ENCODE assay signal across 18 cellular contexts in the genomic region with DNA sequence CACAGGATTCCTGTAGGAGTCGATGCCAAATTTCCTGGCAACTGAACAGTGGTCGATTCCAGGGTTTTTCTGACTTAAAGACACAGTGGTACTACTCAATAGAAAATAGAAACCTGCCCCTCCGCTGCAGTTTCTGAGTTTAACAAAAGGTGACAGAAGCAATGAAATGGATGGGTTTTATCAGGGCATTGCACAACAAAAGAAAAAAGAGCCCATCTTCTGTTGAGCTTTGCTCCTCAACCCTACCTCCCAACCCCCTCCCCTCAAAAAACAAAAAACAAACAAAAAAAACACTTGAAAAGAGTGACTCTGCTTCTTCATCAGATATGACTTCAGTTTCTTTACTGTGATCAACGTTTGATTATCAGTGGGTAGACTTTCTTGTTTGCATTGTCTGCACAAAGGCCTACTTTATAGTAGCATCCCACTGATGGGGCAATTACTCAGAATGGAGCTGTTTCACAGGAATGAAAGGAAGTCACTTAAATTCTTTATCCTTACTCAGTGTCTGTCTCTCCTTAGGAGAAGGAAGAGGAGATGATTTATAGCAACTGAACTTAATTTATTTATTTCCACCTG.
DNase-seq lines count a peak whose midpoint lies in the region; ATAC-seq and TF ChIP-seq lines count a peak whose summit lies in the region.
"Had no signal": no experiment of that assay in that cellular context is flagged by ENCODE, and none has a peak within 500 bp of the region (broad histone marks: within the 10 kb centered on the region; RNA-seq: fewer than 3 reads in every experiment).

No MANE protein-coding gene starts in this region.

- no peaks in the 10 kb centered on the region for H3K79me2 ChIP-seq in OCI-LY1 (ENCODE audit: insufficient read depth, low read length)

- H3K4me1 ChIP-seq in HEK293 (ENCODE audit: control insufficient read depth, insufficient read depth, low read length) (0 out of 2 replicates have a peak, but pooled peaks cover 2% of the 10 kb centered on the region), OCI-LY1 (ENCODE audit: insufficient read depth, low read length, severe bottlenecking) (peaks cover 13% of the 10 kb centered on the region)

- H3F3A ChIP-seq in OCI-LY1 (ENCODE audit: insufficient read depth, low read length), result no peaks in the 10 kb centered on the region; the same call in 1 of the 2 replicates

- no peaks in the 10 kb centered on the region for H4K20me1 ChIP-seq in OCI-LY1 (ENCODE audit: insufficient read depth, low read length)

- H3K36me3 ChIP-seq in HEK293 (ENCODE audit: control insufficient read depth in 2 of 2, insufficient read depth in 1 of 2, low read length in 2 of 2) (no peaks in the 10 kb centered on the region), OCI-LY1 (ENCODE audit: insufficient read depth, low read length) (no peaks in the 10 kb centered on the region)
- H3K36me3 ChIP-seq: tibial artery had no signal

- ATAC-seq in GM21528 (IDR thresholded peaks at IDR 0.05; ENCODE audit: low FRiP score, unreplicated experiment), result no peak
- no peak for ATAC-seq in HG02571 (IDR thresholded peaks at IDR 0.05; ENCODE audit: unreplicated experiment)
- ATAC-seq: effector memory CD8-positive, alpha-beta T cell; naive thymus-derived CD8-positive, alpha-beta T cell; stimulated activated naive B cell treated with anti-CD40 and anti-IgM and Interleukin-4, amounts not matched to agents 10 μg/mL and 1 μg/mL and 100 μg/mL, for 72 hours had no signal

- DNase-seq in COLO829 (ENCODE audit: low spot score), result peak; percentile 21
- DNase-seq in fibroblast of the aortic adventitia (ENCODE audit: low read depth), result peak; percentile 18
- DNase-seq in T-helper 9 cell, result no peak
- DNase-seq in DMS114 treated with DMSO at 0.1 percent for 48 hours (lab: John Stamatoyannopoulos, UW; ENCODE audit: unreplicated experiment), result no peak
- DNase-seq: activated CD4-positive, alpha-beta T cell treated with anti-CD3 and anti-CD28 coated beads for 1 hour; COR-L47; effector memory CD8-positive, alpha-beta T cell; kidney; naive thymus-derived CD8-positive, alpha-beta T cell; NCI-H2081 treated with DMSO at 0.1 percent for 48 hours; NK-92 treated with Interleukin-12 subunit alpha and Interleukin-12 subunit beta, amount 100 ng/mL, for 24 hours; stimulated activated naive B cell treated with anti-CD40 and anti-IgM and Interleukin-4, amounts not matched to agents 10 μg/mL and 1 μg/mL and 100 μg/mL, for 72 hours; T-helper 2 cell; tibial artery had no signal

- H3K4me2 ChIP-seq in OCI-LY1 (ENCODE audit: low read length), result no peak overlapping the region; the same call in 1 of the 2 replicates

- H3K27ac ChIP-seq in HEK293 (ENCODE audit: extremely low read depth, low read depth, low read length) (no peak overlapping the region), OCI-LY1 (ENCODE audit: low read depth, low read length, poor library complexity, severe bottlenecking) (peak overlapping the region; percentile 36)
- H3K27ac ChIP-seq: tibial artery had no signal

- POLR2A ChIA-PET in HEK293 (lab: Yijun Ruan, JAX), result no interaction called here

- no peak overlapping the region for H3K4me3 ChIP-seq in HEK293 (ENCODE audit: low read depth, low read length)
- no peak overlapping the region for H3K4me3 ChIP-seq in OCI-LY1 (ENCODE audit: low read depth, low read length, poor library complexity, severe bottlenecking)
- no peak overlapping the region for H3K4me3 ChIP-seq in fibroblast of the aortic adventitia (ENCODE audit: low read depth, low read length)
- H3K4me3 ChIP-seq: tibial artery had no signal

- H3K9me3 ChIP-seq in HEK293 (ENCODE audit: control insufficient read depth, insufficient read depth, low read depth, low read length), result no peaks in the 10 kb centered on the region
- no peaks in the 10 kb centered on the region for H3K9me3 ChIP-seq in OCI-LY1 (ENCODE audit: low read length)
- H3K9me3 ChIP-seq: tibial artery had no signal

- H3K9me2 ChIP-seq in OCI-LY1 (ENCODE audit: low read depth, low read length), result no peaks in the 10 kb centered on the region

- H3K9ac ChIP-seq in OCI-LY1 (ENCODE audit: low read length), result no peak overlapping the region

- H3K27me3 ChIP-seq in OCI-LY1 (ENCODE audit: insufficient read depth, low read length), result no peaks in the 10 kb centered on the region
- H3K27me3 ChIP-seq: tibial artery had no signal

- H2AFZ ChIP-seq in OCI-LY1 (ENCODE audit: low read length), result no peak overlapping the region

- no peak for TF ChIP-seq CTCF in HEK293 (tag by site-specific recombination; IDR thresholded peaks at IDR 0.05)
- no peak for TF ChIP-seq CTCF in OCI-LY1 (IDR thresholded peaks at IDR 0.05; ENCODE audit: low read length)
- no peak for TF ChIP-seq CTCF in fibroblast of the aortic adventitia (IDR thresholded peaks at IDR 0.05; ENCODE audit: insufficient read depth, low read length)

- CTCF ChIA-PET in HEK293 (lab: Yijun Ruan, JAX), result interaction anchor here (0.6 to 1.9 kb wide), 5 partner anchors 27 to 1828 kb away, joined by 3 to 9 read pairs (median 4); no protein-coding TSS in a partner anchor

TF ChIP-seq in HEK293, 187 proteins besides CTCF, POLR2A, EP300 and RAD21:
- TF ChIP-seq ZNF501 (tag by site-specific recombination; IDR thresholded peaks at IDR 0.05) (no peak), ZNF350 (tag by site-specific recombination; IDR thresholded peaks at IDR 0.05) (no peak), EGR2 (tag by site-specific recombination; IDR thresholded peaks at IDR 0.05; ENCODE audit: low read depth) (0 out of 2 replicates have a peak, but pooled peaks have one; percentile 16)

Comparison
In these comparisons a context has a peak if more than half of its experiments do, and no peak if none do; other contexts are left out.
1. DNase-seq: peak in COLO829 (single experiment) and fibroblast of the aortic adventitia (single experiment); none in T-helper 9 cell (single experiment) and DMS114 treated with DMSO at 0.1 percent for 48 hours (single experiment).